In the genomic region with DNA sequence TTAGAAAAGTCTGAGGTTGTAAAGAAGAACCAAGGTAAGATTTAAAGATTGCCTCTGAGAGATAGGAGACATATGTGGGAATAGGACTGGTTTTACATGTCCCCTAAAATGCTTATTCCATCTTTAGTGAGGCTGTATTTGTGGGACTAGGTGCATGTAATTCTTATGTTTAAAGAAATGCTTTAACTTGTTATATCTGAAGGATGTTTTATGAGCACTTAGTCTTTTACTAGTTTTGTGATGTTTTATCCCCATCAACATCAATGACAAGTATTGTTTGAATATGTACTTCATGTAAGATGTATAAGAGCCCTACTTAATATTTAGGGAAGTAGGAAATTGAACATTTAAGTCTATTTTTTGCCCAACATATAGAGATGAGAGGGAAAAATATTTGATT, we compare ENCODE assay signal across 17 cellular contexts. TPM values are rescaled to one million over a fixed set of nuclear protein-coding genes. Genes with fewer than 3 reads are reported as not detected.
DNase-seq lines count a peak whose midpoint lies in the region; ATAC-seq and TF ChIP-seq lines count a peak whose summit lies in the region.
"Had no signal": no experiment of that assay in that cellular context is flagged by ENCODE, and none has a peak within 500 bp of the region (broad histone marks: within the 10 kb centered on the region; RNA-seq: fewer than 3 reads in every experiment).

No MANE protein-coding gene starts in this region.

- no peak for ATAC-seq in CD4-positive, CD25-positive, alpha-beta regulatory T cell (ENCODE audit: low read depth in 2 of 2)

- H3K27me3 ChIP-seq in BLaER1 treated with 17β-estradiol and CSF1 and Interleukin-3, amounts not matched to agents 10 nM and 100 nM: no peaks in the 10 kb centered on the region
- no peaks in the 10 kb centered on the region for H3K27me3 ChIP-seq in CD4-positive, CD25-positive, alpha-beta regulatory T cell (ENCODE audit: control insufficient read depth, insufficient read depth, low read length)
- H3K27me3 ChIP-seq: BLaER1 had no signal

- peaks cover 9 to 43% (median 26%) of the 10 kb centered on the region in 4 donors for H3K4me1 Mint-ChIP-seq in CD4-positive, CD25-positive, alpha-beta regulatory T cell
- peaks cover 67% of the 10 kb centered on the region for H3K4me1 Mint-ChIP-seq in dendritic cell treated with granulocyte-macrophage colony-stimulating factor and Interleukin-4, amounts not matched to agents 40 ng/mL and 50 ng/mL, for 4 days (ENCODE audit: low read depth)
- no peaks in the 10 kb centered on the region for H3K4me1 Mint-ChIP-seq in progenitor cell of endocrine pancreas (ENCODE audit: low read depth)
- H3K4me1 Mint-ChIP-seq: mesothelial cell of epicardium had no signal

- DNase-seq in CD4-positive, CD25-positive, alpha-beta regulatory T cell: no peak
- DNase-seq in stimulated activated CD4-positive, alpha-beta T cell treated with anti-CD3 and anti-CD28 coated beads, Interleukin-15, amount 100 ng/mL, for 24 hours: no peak
- DNase-seq in COLO668 (lab: John Stamatoyannopoulos, UW; ENCODE audit: unreplicated experiment): no peak
- no peak for DNase-seq in NCI-H69 (lab: John Stamatoyannopoulos, UW)
- no peak for DNase-seq in progenitor cell of endocrine pancreas (ENCODE audit: low spot score, unreplicated experiment)
- DNase-seq: cerebellar nuclear complex, DMS79 treated with DMSO at 0.1 percent for 48 hours, head of caudate nucleus, kidney, NCI-H1105, nucleus accumbens had no signal

- peak overlapping the region in 3 of 4 donors; percentile 0 to 63 (median 20) for H3K4me3 Mint-ChIP-seq in CD4-positive, CD25-positive, alpha-beta regulatory T cell
- no peak overlapping the region for H3K4me3 Mint-ChIP-seq in dendritic cell treated with granulocyte-macrophage colony-stimulating factor and Interleukin-4, amounts not matched to agents 40 ng/mL and 50 ng/mL, for 4 days
- H3K4me3 Mint-ChIP-seq in progenitor cell of endocrine pancreas (ENCODE audit: low read depth): no peak overlapping the region
- H3K4me3 Mint-ChIP-seq: mesothelial cell of epicardium, type B pancreatic cell had no signal

- no peak overlapping the region for H3K4me3 ChIP-seq in BLaER1 treated with 17β-estradiol and CSF1 and Interleukin-3, amounts not matched to agents 10 nM and 100 nM
- H3K4me3 ChIP-seq in CD4-positive, CD25-positive, alpha-beta regulatory T cell (ENCODE audit: low read depth, low read length): peak overlapping the region; percentile 35
- H3K4me3 ChIP-seq: BLaER1 had no signal

- peaks cover 59 to 77% (median 67%) of the 10 kb centered on the region in 10 experiments for H3K4me1 ChIP-seq in BLaER1 treated with 17β-estradiol and CSF1 and Interleukin-3, amounts not matched to agents 10 nM and 100 nM
- H3K4me1 ChIP-seq in CD4-positive, CD25-positive, alpha-beta regulatory T cell (ENCODE audit: control insufficient read depth, insufficient read depth, low read length, poor library complexity, severe bottlenecking): peaks cover 32% of the 10 kb centered on the region

- TF ChIP-seq CTCF in VCaP (conservative IDR thresholded peaks at IDR 0.05): no peak
- no peak for TF ChIP-seq CTCF in progenitor cell of endocrine pancreas (IDR thresholded peaks at IDR 0.05; ENCODE audit: unreplicated experiment)

- H3K27ac Mint-ChIP-seq in CD4-positive, CD25-positive, alpha-beta regulatory T cell: peak overlapping the region; percentile 56 to 85 (median 57)
- H3K27ac Mint-ChIP-seq in dendritic cell treated with granulocyte-macrophage colony-stimulating factor and Interleukin-4, amounts not matched to agents 40 ng/mL and 50 ng/mL, for 4 days: peak overlapping the region; percentile 40
- no peak overlapping the region for H3K27ac Mint-ChIP-seq in progenitor cell of endocrine pancreas
- H3K27ac Mint-ChIP-seq: mesothelial cell of epicardium, type B pancreatic cell had no signal

- H3K4me2 ChIP-seq in BLaER1 treated with 17β-estradiol and CSF1 and Interleukin-3, amounts not matched to agents 10 nM and 100 nM: peak overlapping the region in 8 of 11 experiments; percentile 2 to 74 (median 56); a peak in 14 of 22 replicates

- H3K36me3 ChIP-seq in BLaER1 treated with 17β-estradiol and CSF1 and Interleukin-3, amounts not matched to agents 10 nM and 100 nM: peaks cover 0 to 14% (median 0%) of the 10 kb centered on the region in 11 experiments; a peak in 3 of 22 replicates
- no peaks in the 10 kb centered on the region for H3K36me3 ChIP-seq in CD4-positive, CD25-positive, alpha-beta regulatory T cell (ENCODE audit: control insufficient read depth, insufficient read depth, low read length)

- H3K27ac ChIP-seq in BLaER1 treated with 17β-estradiol and CSF1 and Interleukin-3, amounts not matched to agents 10 nM and 100 nM: peak overlapping the region in 3 of 11 experiments; percentile 18 to 42 (median 29); a peak in 2 of 22 replicates
- H3K27ac ChIP-seq in CD4-positive, CD25-positive, alpha-beta regulatory T cell (ENCODE audit: insufficient read depth, low read length, poor library complexity, severe bottlenecking): peak overlapping the region; percentile 38
- peak overlapping the region; percentile 59 for H3K27ac ChIP-seq in VCaP

- H3K27me3 Mint-ChIP-seq in CD4-positive, CD25-positive, alpha-beta regulatory T cell: no peaks in the 10 kb centered on the region
- H3K27me3 Mint-ChIP-seq in dendritic cell treated with granulocyte-macrophage colony-stimulating factor and Interleukin-4, amounts not matched to agents 40 ng/mL and 50 ng/mL, for 4 days: no peaks in the 10 kb centered on the region
- H3K27me3 Mint-ChIP-seq in progenitor cell of endocrine pancreas: no peaks in the 10 kb centered on the region
- H3K27me3 Mint-ChIP-seq: type B pancreatic cell had no signal

- H4K20me1 ChIP-seq in BLaER1 treated with 17β-estradiol and CSF1 and Interleukin-3, amounts not matched to agents 10 nM and 100 nM: no peaks in the 10 kb centered on the region

- no peaks in the 10 kb centered on the region for H3K9me3 ChIP-seq in BLaER1 treated with 17β-estradiol and CSF1 and Interleukin-3, amounts not matched to agents 10 nM and 100 nM (replicated peaks in 1 of 11)
- no peaks in the 10 kb centered on the region for H3K9me3 ChIP-seq in CD4-positive, CD25-positive, alpha-beta regulatory T cell (ENCODE audit: control insufficient read depth in 2 of 2, low read length in 2 of 2)
- H3K9me3 ChIP-seq: BLaER1 had no signal

- peaks cover 0 to 2% (median 0%) of the 10 kb centered on the region in 7 donors for H3K9me3 Mint-ChIP-seq in CD4-positive, CD25-positive, alpha-beta regulatory T cell
- no peaks in the 10 kb centered on the region for H3K9me3 Mint-ChIP-seq in dendritic cell treated with granulocyte-macrophage colony-stimulating factor and Interleukin-4, amounts not matched to agents 40 ng/mL and 50 ng/mL, for 4 days
- no peaks in the 10 kb centered on the region for H3K9me3 Mint-ChIP-seq in progenitor cell of endocrine pancreas (ENCODE audit: low read depth)
- H3K9me3 Mint-ChIP-seq: mesothelial cell of epicardium, type B pancreatic cell had no signal

- no peaks in the 10 kb centered on the region for H3K36me3 Mint-ChIP-seq in CD4-positive, CD25-positive, alpha-beta regulatory T cell
- H3K36me3 Mint-ChIP-seq in dendritic cell treated with granulocyte-macrophage colony-stimulating factor and Interleukin-4, amounts not matched to agents 40 ng/mL and 50 ng/mL, for 4 days (ENCODE audit: low read depth): no peaks in the 10 kb centered on the region
- H3K36me3 Mint-ChIP-seq in progenitor cell of endocrine pancreas (ENCODE audit: insufficient read depth): no peaks in the 10 kb centered on the region
- H3K36me3 Mint-ChIP-seq: mesothelial cell of epicardium, type B pancreatic cell had no signal

- intact Hi-C loops in dendritic cell treated with granulocyte-macrophage colony-stimulating factor and Interleukin-4, amounts not matched to agents 40 ng/mL and 50 ng/mL, for 4 days (cut with micrococcal nuclease): no loop called here

- no peak overlapping the region for H3K9ac ChIP-seq in BLaER1 treated with 17β-estradiol and CSF1 and Interleukin-3, amounts not matched to agents 10 nM and 100 nM
- H3K9ac ChIP-seq: BLaER1 had no signal

RNA-seq across cellular contexts. Expression of gene GRAMD1B, which starts 24.7 kb away (rescaled TPM):
- 10.8 TPM for total RNA-seq in CD4-positive, CD25-positive, alpha-beta regulatory T cell
- 1 to 10 TPM; 1.7 to 5.5 (median 4.8) TPM for polyA plus RNA-seq in CD4-positive, CD25-positive, alpha-beta regulatory T cell
- 4.5 and 5.1 TPM in 2 replicates for total RNA-seq in progenitor cell of endocrine pancreas

Comparison
In these comparisons a context has a peak if more than half of its experiments do, and no peak if none do; other contexts are left out.
1. H3K4me3 Mint-ChIP-seq: peak in CD4-positive, CD25-positive, alpha-beta regulatory T cell (3 of 4); none in dendritic cell treated with granulocyte-macrophage colony-stimulating factor and Interleukin-4, amounts not matched to agents 40 ng/mL and 50 ng/mL, for 4 days (single experiment) and progenitor cell of endocrine pancreas (single experiment).